ENCODE assay signal across 13 cellular contexts in the genomic region with DNA sequence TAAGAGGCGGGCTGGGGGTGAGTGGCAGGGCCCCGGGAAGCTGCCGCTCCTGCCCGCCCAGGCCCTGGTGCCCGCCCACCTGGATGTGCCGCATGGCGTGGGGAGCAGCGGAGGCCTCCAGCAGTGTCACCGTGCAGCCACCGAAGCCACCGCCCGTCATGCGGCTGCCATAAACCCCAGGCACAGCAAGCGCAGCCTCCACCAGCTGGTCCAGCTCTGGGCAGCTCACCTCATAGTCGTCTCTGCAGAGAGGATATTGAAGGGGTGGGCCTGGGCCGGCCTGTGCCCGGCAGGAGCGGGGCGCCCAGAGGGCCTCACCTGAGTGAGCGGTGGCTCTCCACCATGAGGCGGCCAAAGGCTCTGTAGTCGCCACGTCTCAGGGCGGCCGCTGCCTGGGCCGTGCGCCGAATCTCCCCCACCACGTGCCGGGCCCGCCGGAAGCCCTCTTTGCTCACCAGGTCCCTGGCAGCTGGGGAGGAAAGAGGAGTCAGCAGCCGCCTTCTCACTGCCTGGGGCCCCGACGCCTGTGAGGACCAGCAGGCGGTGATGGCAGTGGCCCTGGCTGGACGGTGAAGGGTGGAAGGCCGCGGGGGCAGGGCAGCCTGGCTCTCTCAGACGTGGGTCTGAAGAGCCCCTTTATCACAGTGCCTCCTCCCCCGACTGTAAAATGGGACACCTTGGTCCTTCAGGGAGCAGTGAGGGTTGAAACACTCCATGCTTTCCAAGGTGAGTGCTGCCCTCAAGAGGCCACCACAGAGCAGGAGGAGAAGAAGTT. TPM values are rescaled to one million over a fixed set of nuclear protein-coding genes. Genes with fewer than 3 reads are reported as not detected.
DNase-seq lines count a peak whose midpoint lies in the region; ATAC-seq, FAIRE-seq and TF ChIP-seq lines count a peak whose summit lies in the region.
"Had no signal": no experiment of that assay in that cellular context is flagged by ENCODE, and none has a peak within 500 bp of the region (broad histone marks: within the 10 kb centered on the region; RNA-seq: fewer than 3 reads in every experiment).

No MANE protein-coding gene starts in this region.

- TF ChIP-seq CTCF in LNCaP clone FGC (IDR thresholded peaks at IDR 0.05; ENCODE audit: control insufficient read depth, extremely low read depth, insufficient read depth) = peak; percentile 48
- TF ChIP-seq CTCF in choroid plexus epithelial cell (conservative IDR thresholded peaks at IDR 0.05; ENCODE audit: low read depth, low read length) = peak; percentile 60
- peak; percentile 19 for TF ChIP-seq CTCF in progenitor cell of endocrine pancreas (IDR thresholded peaks at IDR 0.05; ENCODE audit: unreplicated experiment)

- FAIRE-seq in GM19239 (lab: Jason Lieb, UNC) = no peak

- H3K27ac Mint-ChIP-seq in progenitor cell of endocrine pancreas = no peak overlapping the region
- H3K27ac Mint-ChIP-seq in activated CD8-positive, alpha-beta T cell treated with anti-CD3 and anti-CD28 coated beads, Interleukin-2, amount 10 ng/mL, durations not matched to agents 7 days and 5 days = no peak overlapping the region
- H3K27ac Mint-ChIP-seq: activated B cell treated with CpG ODN at 0.5 μM for 24 hours; activated T-helper 17 cell treated with anti-CD3 and anti-CD28 coated beads, Interleukin-2, amount 50 U/mL, for 72 hours had no signal

- peaks cover 10% of the 10 kb centered on the region for H3K27me3 Mint-ChIP-seq in progenitor cell of endocrine pancreas
- no peaks in the 10 kb centered on the region for H3K27me3 Mint-ChIP-seq in activated CD8-positive, alpha-beta T cell treated with anti-CD3 and anti-CD28 coated beads, Interleukin-2, amount 10 ng/mL, durations not matched to agents 7 days and 5 days (ENCODE audit: low read depth)
- H3K27me3 Mint-ChIP-seq: activated B cell treated with CpG ODN at 0.5 μM for 24 hours; activated T-helper 17 cell treated with anti-CD3 and anti-CD28 coated beads, Interleukin-2, amount 50 U/mL, for 72 hours; central memory CD8-positive, alpha-beta T cell had no signal

- no peak overlapping the region for H3K4me3 ChIP-seq in LNCaP clone FGC (ENCODE audit: low read depth, low read length)
- no peak overlapping the region for H3K4me3 ChIP-seq in choroid plexus epithelial cell (ENCODE audit: low read depth, low read length)

- no peaks in the 10 kb centered on the region for H3K36me3 Mint-ChIP-seq in progenitor cell of endocrine pancreas (ENCODE audit: insufficient read depth)
- peaks cover 6% of the 10 kb centered on the region for H3K36me3 Mint-ChIP-seq in activated CD8-positive, alpha-beta T cell treated with anti-CD3 and anti-CD28 coated beads, Interleukin-2, amount 10 ng/mL, durations not matched to agents 7 days and 5 days (ENCODE audit: low read depth)

- H3K4me3 Mint-ChIP-seq in progenitor cell of endocrine pancreas (ENCODE audit: low read depth) = no peak overlapping the region
- H3K4me3 Mint-ChIP-seq in activated CD8-positive, alpha-beta T cell treated with anti-CD3 and anti-CD28 coated beads, Interleukin-2, amount 10 ng/mL, durations not matched to agents 7 days and 5 days = no peak overlapping the region
- H3K4me3 Mint-ChIP-seq: activated B cell treated with CpG ODN at 0.5 μM for 24 hours; activated T-helper 17 cell treated with anti-CD3 and anti-CD28 coated beads, Interleukin-2, amount 50 U/mL, for 72 hours; central memory CD8-positive, alpha-beta T cell had no signal

- H3K4me1 Mint-ChIP-seq in progenitor cell of endocrine pancreas (ENCODE audit: low read depth) = peaks cover 3% of the 10 kb centered on the region
- peaks cover 14% of the 10 kb centered on the region for H3K4me1 Mint-ChIP-seq in activated CD8-positive, alpha-beta T cell treated with anti-CD3 and anti-CD28 coated beads, Interleukin-2, amount 10 ng/mL, durations not matched to agents 7 days and 5 days (ENCODE audit: low read depth)

- DNase-seq in NCI-H82 (lab: John Stamatoyannopoulos, UW) (peak; percentile 32), NCI-H82 treated with DMSO at 0.1 percent for 48 hours (lab: John Stamatoyannopoulos, UW; ENCODE audit: unreplicated experiment) (no peak), LNCaP clone FGC (ENCODE audit: low read depth) (no peak), choroid plexus epithelial cell (ENCODE audit: low read depth) (no peak), progenitor cell of endocrine pancreas (ENCODE audit: low spot score, unreplicated experiment) (no peak), amygdala (lab: John Stamatoyannopoulos, UW) (no peak), GM19239 (ENCODE audit: insufficient read length, low spot score) (no peak)
- no peak for DNase-seq in activated CD8-positive, alpha-beta T cell treated with anti-CD3 and anti-CD28 coated beads, Interleukin-2, amount 10 ng/mL, durations not matched to agents 7 days and 5 days
- DNase-seq: activated B cell treated with CpG ODN at 0.5 μM for 24 hours, NCI-H2029 treated with DMSO at 0.1 percent for 48 hours had no signal

- CTCF ChIA-PET in activated CD8-positive, alpha-beta T cell treated with anti-CD3 and anti-CD28 coated beads, Interleukin-2, amount 10 ng/mL, durations not matched to agents 7 days and 5 days (lab: Charles Lee) = no interaction called here

- H3K9me3 Mint-ChIP-seq in progenitor cell of endocrine pancreas (ENCODE audit: low read depth) = no peaks in the 10 kb centered on the region
- H3K9me3 Mint-ChIP-seq in activated CD8-positive, alpha-beta T cell treated with anti-CD3 and anti-CD28 coated beads, Interleukin-2, amount 10 ng/mL, durations not matched to agents 7 days and 5 days (ENCODE audit: insufficient read depth) = no peaks in the 10 kb centered on the region
- H3K9me3 Mint-ChIP-seq: activated B cell treated with CpG ODN at 0.5 μM for 24 hours; activated T-helper 17 cell treated with anti-CD3 and anti-CD28 coated beads, Interleukin-2, amount 50 U/mL, for 72 hours; central memory CD8-positive, alpha-beta T cell had no signal

- POLR2A ChIA-PET in activated CD8-positive, alpha-beta T cell treated with anti-CD3 and anti-CD28 coated beads, Interleukin-2, amount 10 ng/mL, durations not matched to agents 7 days and 5 days (lab: Charles Lee) = interaction anchor here (1.2 to 3.7 kb wide), 2 partner anchors 19 to 91 kb away, joined by 3 to 13 read pairs; no protein-coding TSS in a partner anchor

- ATAC-seq in activated CD8-positive, alpha-beta T cell treated with anti-CD3 and anti-CD28 coated beads, Interleukin-2, amount 10 ng/mL, durations not matched to agents 7 days and 5 days = no peak
- ATAC-seq: activated T-helper 17 cell treated with anti-CD3 and anti-CD28 coated beads, Interleukin-2, amount 50 U/mL, for 72 hours; right cardiac atrium had no signal

RNA-seq across cellular contexts. Expression of a gene that starts 6.7 kb away (rescaled TPM):
- 11.2 and 12.7 TPM in 2 replicates for total RNA-seq in progenitor cell of endocrine pancreas
- 10 to 100 TPM; 52.2 to 56.9 TPM for total RNA-seq in activated CD8-positive, alpha-beta T cell treated with anti-CD3 and anti-CD28 coated beads, Interleukin-2, amount 10 ng/mL, durations not matched to agents 7 days and 5 days

RNA-seq across cellular contexts. Expression of a gene that starts 26.3 kb away (rescaled TPM):
- 70.0 and 72.8 TPM in 2 replicates for total RNA-seq in progenitor cell of endocrine pancreas
- total RNA-seq in activated CD8-positive, alpha-beta T cell treated with anti-CD3 and anti-CD28 coated beads, Interleukin-2, amount 10 ng/mL, durations not matched to agents 7 days and 5 days = 10 to 100 TPM; 30.2 to 31.0 TPM

RNA-seq across cellular contexts. Expression of a gene that starts 37.1 kb away (rescaled TPM):
- total RNA-seq in progenitor cell of endocrine pancreas = 9.7 and 14.8 TPM in 2 replicates
- 1 to 10 TPM in 1 of 2 experiments, under 1 TPM in 1; 0.89 to 2.0 TPM for total RNA-seq in activated CD8-positive, alpha-beta T cell treated with anti-CD3 and anti-CD28 coated beads, Interleukin-2, amount 10 ng/mL, durations not matched to agents 7 days and 5 days
